9 cellular contexts compared by ENCODE assay signal in genomic region chr11:122746050-122746478, GRCh38.
DNase-seq lines count a peak whose midpoint lies in the region; ATAC-seq and TF ChIP-seq lines count a peak whose summit lies in the region.
"Had no signal": no experiment of that assay in that cellular context is flagged by ENCODE, and none has a peak within 500 bp of the region (broad histone marks: within the 10 kb centered on the region; RNA-seq: fewer than 3 reads in every experiment).

No MANE protein-coding gene starts in this region.

- peaks cover 5% of the 10 kb centered on the region for H3K36me3 Mint-ChIP-seq in activated CD4-positive, alpha-beta T cell treated with anti-CD3 and anti-CD28 coated beads, Interleukin-2, amount 10 ng/mL, durations not matched to agents 7 days and 5 days (ENCODE audit: low read depth)
- H3K36me3 Mint-ChIP-seq in neural progenitor cell: no peaks in the 10 kb centered on the region

- TF ChIP-seq POLR2A in suprapubic skin (IDR thresholded peaks at IDR 0.05): no peak

- no peaks in the 10 kb centered on the region for H3K27me3 ChIP-seq in osteoblast (ENCODE audit: insufficient read depth, low read length)
- H3K27me3 ChIP-seq in suprapubic skin: no peaks in the 10 kb centered on the region
- H3K27me3 ChIP-seq in neural progenitor cell: no peaks in the 10 kb centered on the region

- H3K27ac Mint-ChIP-seq in activated CD4-positive, alpha-beta T cell treated with anti-CD3 and anti-CD28 coated beads, Interleukin-2, amount 10 ng/mL, durations not matched to agents 7 days and 5 days: peak overlapping the region; percentile 84
- H3K27ac Mint-ChIP-seq in neural progenitor cell: no peak overlapping the region

- CTCF ChIA-PET in activated CD4-positive, alpha-beta T cell treated with anti-CD3 and anti-CD28 coated beads, Interleukin-2, amount 10 ng/mL, durations not matched to agents 7 days and 5 days (lab: Charles Lee): interaction anchor here (1.0 to 4.2 kb wide), 11 partner anchors 10 to 90 kb away, joined by 3 to 36 read pairs (median 4); partner anchors contain the start of gene UBASH3B

- H3K27ac ChIP-seq in osteoblast (ENCODE audit: low read depth, low read length) (no peak overlapping the region), suprapubic skin (no peak overlapping the region), neural progenitor cell (no peak overlapping the region)
- H3K27ac ChIP-seq: 22Rv1 had no signal

- peak; percentile 78 for ATAC-seq in HG03342 (IDR thresholded peaks at IDR 0.05; ENCODE audit: unreplicated experiment)

- peaks cover 77% of the 10 kb centered on the region for H3K79me2 ChIP-seq in osteoblast (ENCODE audit: insufficient read depth, low read length)
- no peaks in the 10 kb centered on the region for H3K79me2 ChIP-seq in neural progenitor cell (ENCODE audit: low read depth)

- H2AFZ ChIP-seq in osteoblast (ENCODE audit: low read length) (no peak overlapping the region), neural progenitor cell (replicated peaks) (no peak overlapping the region)

- H3K36me3 ChIP-seq in osteoblast (ENCODE audit: insufficient read depth, low read length): no peaks in the 10 kb centered on the region
- H3K36me3 ChIP-seq in suprapubic skin: no peaks in the 10 kb centered on the region
- no peaks in the 10 kb centered on the region for H3K36me3 ChIP-seq in neural progenitor cell

- no peak overlapping the region for H3K4me2 ChIP-seq in osteoblast (ENCODE audit: insufficient read depth, low read length)
- H3K4me2 ChIP-seq in neural progenitor cell: no peak overlapping the region

- no peaks in the 10 kb centered on the region for H3K9me3 Mint-ChIP-seq in activated CD4-positive, alpha-beta T cell treated with anti-CD3 and anti-CD28 coated beads, Interleukin-2, amount 10 ng/mL, durations not matched to agents 7 days and 5 days
- H3K9me3 Mint-ChIP-seq in neural progenitor cell: no peaks in the 10 kb centered on the region

- H3F3A ChIP-seq in neural progenitor cell (ENCODE audit: low read depth): no peaks in the 10 kb centered on the region

- H3K27me3 Mint-ChIP-seq in activated CD4-positive, alpha-beta T cell treated with anti-CD3 and anti-CD28 coated beads, Interleukin-2, amount 10 ng/mL, durations not matched to agents 7 days and 5 days: peaks cover 9% of the 10 kb centered on the region
- peaks cover 6% of the 10 kb centered on the region for H3K27me3 Mint-ChIP-seq in neural progenitor cell (ENCODE audit: insufficient read depth, low read depth)

- H3K4me3 ChIP-seq in osteoblast (ENCODE audit: insufficient read depth, low read length) (no peak overlapping the region), suprapubic skin (no peak overlapping the region), neural progenitor cell (no peak overlapping the region)

- DNase-seq in SKM-1 treated with dmso at 0.1 percent for 144 hours (lab: John Stamatoyannopoulos, UW; ENCODE audit: unreplicated experiment) (peak; percentile 42), SKM-1 (lab: John Stamatoyannopoulos, UW; ENCODE audit: unreplicated experiment) (no peak), osteoblast (ENCODE audit: insufficient read length, low spot score, missing footprints) (peak; percentile 52), suprapubic skin (ENCODE audit: low spot score in 2 of 2) (no peak), neural progenitor cell (ENCODE audit: low spot score) (no peak), inferior parietal cortex (ENCODE audit: extremely low spot score) (no peak)
- peak; percentile 41 for DNase-seq in activated CD4-positive, alpha-beta T cell treated with anti-CD3 and anti-CD28 coated beads, Interleukin-2, amount 10 ng/mL, durations not matched to agents 7 days and 5 days

- peaks cover 29% of the 10 kb centered on the region for H3K4me1 ChIP-seq in osteoblast (ENCODE audit: insufficient read depth, low read length)
- H3K4me1 ChIP-seq in suprapubic skin: peaks cover 9% of the 10 kb centered on the region
- peaks cover 18% of the 10 kb centered on the region for H3K4me1 ChIP-seq in neural progenitor cell

- H3K4me1 Mint-ChIP-seq in activated CD4-positive, alpha-beta T cell treated with anti-CD3 and anti-CD28 coated beads, Interleukin-2, amount 10 ng/mL, durations not matched to agents 7 days and 5 days: peaks cover 7% of the 10 kb centered on the region
- H3K4me1 Mint-ChIP-seq in neural progenitor cell: peaks cover 36% of the 10 kb centered on the region

- no peak overlapping the region for H3K4me3 Mint-ChIP-seq in activated CD4-positive, alpha-beta T cell treated with anti-CD3 and anti-CD28 coated beads, Interleukin-2, amount 10 ng/mL, durations not matched to agents 7 days and 5 days
- no peak overlapping the region for H3K4me3 Mint-ChIP-seq in neural progenitor cell

- H4K20me1 ChIP-seq in osteoblast (ENCODE audit: insufficient read depth, low read length) (peaks cover 6% of the 10 kb centered on the region), neural progenitor cell (ENCODE audit: low read depth) (no peaks in the 10 kb centered on the region)

- POLR2A ChIA-PET in activated CD4-positive, alpha-beta T cell treated with anti-CD3 and anti-CD28 coated beads, Interleukin-2, amount 10 ng/mL, durations not matched to agents 7 days and 5 days (lab: Charles Lee): no interaction called here

- H3K9ac ChIP-seq in neural progenitor cell: no peak overlapping the region

- H3K9me3 ChIP-seq in osteoblast (ENCODE audit: low read depth, low read length) (no peaks in the 10 kb centered on the region), suprapubic skin (no peaks in the 10 kb centered on the region), neural progenitor cell (ENCODE audit: low read depth) (no peaks in the 10 kb centered on the region)

- 83% methylated on average over 13 of the region's 13 CpGs for WGBS in suprapubic skin

- TF ChIP-seq CTCF in osteoblast (IDR thresholded peaks at IDR 0.05; ENCODE audit: extremely low read depth, low read depth, low read length): no peak
- no peak for TF ChIP-seq CTCF in suprapubic skin (IDR thresholded peaks at IDR 0.05)
- TF ChIP-seq CTCF in neural progenitor cell (IDR thresholded peaks at IDR 0.05): no peak

- TF ChIP-seq EP300 in suprapubic skin (IDR thresholded peaks at IDR 0.05): no peak

Comparison
In these comparisons a context has a peak if more than half of its experiments do, and no peak if none do; other contexts are left out.
1. DNase-seq: peak in SKM-1 treated with dmso at 0.1 percent for 144 hours (single experiment), activated CD4-positive, alpha-beta T cell treated with anti-CD3 and anti-CD28 coated beads, Interleukin-2, amount 10 ng/mL, durations not matched to agents 7 days and 5 days (single experiment) and osteoblast (single experiment); none in SKM-1 (single experiment), suprapubic skin (0 of 2), neural progenitor cell (single experiment) and inferior parietal cortex (single experiment).